1 cellular context compared by ENCODE assay signal in genomic region chr9:112316544-112316943, GRCh38.
TF ChIP-seq lines count a peak whose summit lies in the region.

No MANE protein-coding gene starts in this region.

TF ChIP-seq in GM12878, 131 proteins besides CTCF, POLR2A, EP300 and RAD21:
- 0 out of 2 replicates have a peak, but pooled peaks have one; percentile 24 for TF ChIP-seq NR2F1 (conservative IDR thresholded peaks at IDR 0.05)
